In genomic region chr2:207137922-207138321, GRCh38 we compare ENCODE assay signal across 23 cellular contexts. TPM values are rescaled to one million over a fixed set of nuclear protein-coding genes. Genes with fewer than 3 reads are reported as not detected.
DNase-seq lines count a peak whose midpoint lies in the region; ATAC-seq and TF ChIP-seq lines count a peak whose summit lies in the region.
"Had no signal": no experiment of that assay in that cellular context is flagged by ENCODE, and none has a peak within 500 bp of the region (broad histone marks: within the 10 kb centered on the region; RNA-seq: fewer than 3 reads in every experiment).

No MANE protein-coding gene starts in this region.

- WGBS in mammary epithelial cell (ENCODE audit: low coverage, missing lambda C conversion rate) = 92% methylated on average over 1 of the region's 1 CpG

- H3K27ac Mint-ChIP-seq in T-helper 17 cell = peak overlapping the region; percentile 37
- H3K27ac Mint-ChIP-seq in naive thymus-derived CD4-positive, alpha-beta T cell = peak overlapping the region in 6 of 9 donors; percentile 11 to 91 (median 46)
- H3K27ac Mint-ChIP-seq: activated CD4-positive, alpha-beta T cell treated with anti-CD3 and anti-CD28 coated beads, Interleukin-2, amount 10 ng/mL, durations not matched to agents 7 days and 5 days; activated T-helper 2 cell treated with anti-CD3 and anti-CD28 coated beads, Interferon-gamma antibody, Interleukin-2, Interleukin-4, amounts not matched to agents 10 μg/mL and 5 μg/mL and 100 μg/mL, durations not matched to agents 14 hours and 24 hours and 36 hours; stimulated activated naive CD8-positive, alpha-beta T cell treated with anti-CD3 and anti-CD28 coated beads, Interleukin-15, Interleukin-2, amounts not matched to agents 100 ng/mL and 50 ng/mL, for 24 hours had no signal

- in situ Hi-C loops in mammary epithelial cell (cut with MboI; ENCODE audit: low sequenced_read_pairs in 2 of 2) = no loop called here

- H3K27me3 ChIP-seq in breast epithelium = no peaks in the 10 kb centered on the region
- H3K27me3 ChIP-seq in mammary epithelial cell (ENCODE audit: insufficient read depth, low read length) = no peaks in the 10 kb centered on the region
- H3K27me3 ChIP-seq in naive thymus-derived CD4-positive, alpha-beta T cell (ENCODE audit: control insufficient read depth in 2 of 2, insufficient read depth in 2 of 2, low read length in 2 of 2) = no peaks in the 10 kb centered on the region
- H3K27me3 ChIP-seq in tibial artery = no peaks in the 10 kb centered on the region
- H3K27me3 ChIP-seq: body of pancreas, spleen, upper lobe of left lung had no signal

- no peak overlapping the region for H3K4me2 ChIP-seq in mammary epithelial cell (ENCODE audit: insufficient read depth, low read depth, low read length)
- H3K4me2 ChIP-seq: SK-N-SH had no signal

- H3K4me1 ChIP-seq in breast epithelium (peaks cover 5% of the 10 kb centered on the region in 2 donors), mammary epithelial cell (ENCODE audit: insufficient read depth, low read length) (peaks cover 28% of the 10 kb centered on the region), tibial artery (peaks cover 0 to 100% (median 77%) of the 10 kb centered on the region in 4 donors)
- H3K4me1 ChIP-seq in naive thymus-derived CD4-positive, alpha-beta T cell (ENCODE audit: control insufficient read depth in 2 of 2, insufficient read depth in 2 of 2, low read length in 2 of 2) = peaks cover 13 to 51% of the 10 kb centered on the region in 2 donors
- H3K4me1 ChIP-seq: body of pancreas had no signal

- H2AFZ ChIP-seq in mammary epithelial cell (ENCODE audit: low read depth, low read length) = no peak overlapping the region

- H3K9me3 Mint-ChIP-seq in naive thymus-derived CD4-positive, alpha-beta T cell = peaks cover 0 to 2% (median 0%) of the 10 kb centered on the region in 11 donors
- H3K9me3 Mint-ChIP-seq: activated T-helper 2 cell treated with anti-CD3 and anti-CD28 coated beads, Interferon-gamma antibody, Interleukin-2, Interleukin-4, amounts not matched to agents 10 μg/mL and 5 μg/mL and 100 μg/mL, durations not matched to agents 14 hours and 24 hours and 36 hours; stimulated activated naive CD8-positive, alpha-beta T cell treated with anti-CD3 and anti-CD28 coated beads, Interleukin-15, Interleukin-2, amounts not matched to agents 100 ng/mL and 50 ng/mL, for 24 hours had no signal

- peak overlapping the region; percentile 21 to 30 for H3K27ac ChIP-seq in breast epithelium
- no peak overlapping the region for H3K27ac ChIP-seq in mammary epithelial cell (ENCODE audit: insufficient read depth, low read depth, low read length)
- no peak overlapping the region for H3K27ac ChIP-seq in naive thymus-derived CD4-positive, alpha-beta T cell (ENCODE audit: low read depth, low read length)
- H3K27ac ChIP-seq in tibial artery = peak overlapping the region; percentile 84 to 100
- H3K27ac ChIP-seq: body of pancreas, C4-2B had no signal

- ATAC-seq in T-helper 17 cell = no peak
- no peak for ATAC-seq in naive thymus-derived CD4-positive, alpha-beta T cell
- ATAC-seq: body of pancreas, left colon had no signal

- H3K4me3 Mint-ChIP-seq in T-helper 17 cell = no peak overlapping the region
- H3K4me3 Mint-ChIP-seq in naive thymus-derived CD4-positive, alpha-beta T cell = peak overlapping the region in 1 of 10 donors; percentile 14
- H3K4me3 Mint-ChIP-seq: activated CD4-positive, alpha-beta T cell treated with anti-CD3 and anti-CD28 coated beads, Interleukin-2, amount 10 ng/mL, durations not matched to agents 7 days and 5 days; stimulated activated naive CD8-positive, alpha-beta T cell treated with anti-CD3 and anti-CD28 coated beads, Interleukin-15, Interleukin-2, amounts not matched to agents 100 ng/mL and 50 ng/mL, for 24 hours had no signal

- H3K4me3 ChIP-seq in breast epithelium (no peak overlapping the region), mammary epithelial cell (replicated peaks in 1 of 3; ENCODE audit: insufficient read depth in 1 of 3, low read depth in 2 of 3, low read length in 3 of 3) (no peak overlapping the region), tibial artery (no peak overlapping the region)
- H3K4me3 ChIP-seq in naive thymus-derived CD4-positive, alpha-beta T cell (ENCODE audit: low read length) = no peak overlapping the region
- H3K4me3 ChIP-seq: body of pancreas, coronary artery, spleen, upper lobe of left lung had no signal

- H4K20me1 ChIP-seq in mammary epithelial cell (ENCODE audit: insufficient read depth, low read length) = no peaks in the 10 kb centered on the region

- intact Hi-C loops in breast epithelium (cut with DNase I; ENCODE audit: low total_unique reads) (no loop called here), mammary epithelial cell (cut with micrococcal nuclease) (loop anchor here (5.0 to 10.0 kb wide), 2 partner anchors 153 to 334 kb away; no protein-coding TSS in a partner anchor), tibial artery (cut with DNase I; ENCODE audit: low total_unique reads) (loop anchor here (10.0 kb wide), 1 partner anchor 93 kb away; no protein-coding TSS in a partner anchor)
- intact Hi-C loops in naive thymus-derived CD4-positive, alpha-beta T cell (cut with micrococcal nuclease) = no loop called here

- H3K27me3 Mint-ChIP-seq in T-helper 17 cell = no peaks in the 10 kb centered on the region
- no peaks in the 10 kb centered on the region for H3K27me3 Mint-ChIP-seq in naive thymus-derived CD4-positive, alpha-beta T cell
- H3K27me3 Mint-ChIP-seq: activated CD4-positive, alpha-beta T cell treated with anti-CD3 and anti-CD28 coated beads, Interleukin-2, amount 10 ng/mL, durations not matched to agents 7 days and 5 days; stimulated activated naive CD8-positive, alpha-beta T cell treated with anti-CD3 and anti-CD28 coated beads, Interleukin-15, Interleukin-2, amounts not matched to agents 100 ng/mL and 50 ng/mL, for 24 hours had no signal

- H3K36me3 ChIP-seq in breast epithelium (no peaks in the 10 kb centered on the region), mammary epithelial cell (ENCODE audit: insufficient read depth, low read length) (peaks cover 34% of the 10 kb centered on the region), tibial artery (no peaks in the 10 kb centered on the region)
- no peaks in the 10 kb centered on the region for H3K36me3 ChIP-seq in naive thymus-derived CD4-positive, alpha-beta T cell (ENCODE audit: control insufficient read depth in 2 of 3, insufficient read depth in 3 of 3, low read length in 3 of 3)
- H3K36me3 ChIP-seq: upper lobe of left lung had no signal

- CTCF ChIA-PET in mammary epithelial cell (lab: Charles Lee; ENCODE audit: low non-redundant PET) = no interaction called here
- CTCF ChIA-PET in naive thymus-derived CD4-positive, alpha-beta T cell (lab: Charles Lee) = no interaction called here

- H3K79me2 ChIP-seq in mammary epithelial cell (ENCODE audit: insufficient read depth, low read length) = peaks cover 99% of the 10 kb centered on the region

- peaks cover 7% of the 10 kb centered on the region for H3K36me3 Mint-ChIP-seq in T-helper 17 cell (ENCODE audit: low read depth)
- peaks cover 0 to 62% (median 28%) of the 10 kb centered on the region in 5 donors for H3K36me3 Mint-ChIP-seq in naive thymus-derived CD4-positive, alpha-beta T cell

- H3K4me1 Mint-ChIP-seq in T-helper 17 cell = peaks cover 49% of the 10 kb centered on the region
- peaks cover 55 to 97% (median 92%) of the 10 kb centered on the region in 7 donors for H3K4me1 Mint-ChIP-seq in naive thymus-derived CD4-positive, alpha-beta T cell

- dilution Hi-C loops in mammary epithelial cell (cut with HindIII; ENCODE audit: low sequenced_read_pairs) = no loop called here

- no peak for TF ChIP-seq POLR2A in breast epithelium (IDR thresholded peaks at IDR 0.05)

- DNase-seq in breast epithelium (ENCODE audit: low spot score in 2 of 2) (no peak), mammary epithelial cell (no peak), T-helper 17 cell (no peak), tibial artery (no peak), midbrain (lab: John Stamatoyannopoulos, UW) (no peak)
- DNase-seq in naive thymus-derived CD4-positive, alpha-beta T cell = no peak
- DNase-seq in stimulated activated CD4-positive, alpha-beta T cell treated with anti-CD3 and anti-CD28 coated beads, Interleukin-4, amount 100 ng/mL, for 24 hours = no peak
- DNase-seq in stimulated activated CD4-positive, alpha-beta T cell treated with anti-CD3 and anti-CD28 coated beads, Interleukin-2, amount 100 ng/mL, for 24 hours = no peak
- DNase-seq: ACHN; activated CD4-positive, alpha-beta T cell treated with anti-CD3 and anti-CD28 coated beads, Interleukin-2, amount 10 ng/mL, durations not matched to agents 7 days and 5 days; activated CD8-positive, alpha-beta memory T cell treated with anti-CD3 and anti-CD28 coated beads, Interleukin-2, amount 50 U/mL, for 4 hours; body of pancreas; left colon; NCI-H2081 treated with DMSO at 0.1 percent for 48 hours; NCI-H510A; SK-N-SH; spleen; stimulated activated CD4-positive, alpha-beta T cell treated with anti-CD3 and anti-CD28 coated beads, Interleukin-4, amount 100 ng/mL, for 4 hours; upper lobe of left lung had no signal

- no peaks in the 10 kb centered on the region for H3K9me3 ChIP-seq in breast epithelium
- no peaks in the 10 kb centered on the region for H3K9me3 ChIP-seq in mammary epithelial cell (replicated peaks; ENCODE audit: insufficient read depth, low read length)
- no peaks in the 10 kb centered on the region for H3K9me3 ChIP-seq in T-helper 17 cell (ENCODE audit: control insufficient read depth, low read length, poor library complexity, severe bottlenecking)
- no peaks in the 10 kb centered on the region for H3K9me3 ChIP-seq in naive thymus-derived CD4-positive, alpha-beta T cell (ENCODE audit: control insufficient read depth in 2 of 3, low read length in 3 of 3)
- H3K9me3 ChIP-seq in tibial artery = no peaks in the 10 kb centered on the region
- H3K9me3 ChIP-seq: body of pancreas, SK-N-SH, spleen, upper lobe of left lung had no signal

- no TSS peak for BruUV-seq in mammary epithelial cell (replicated peaks; lab: Mats Ljungman, UMichigan)

- no peak overlapping the region for H3K9ac ChIP-seq in mammary epithelial cell (ENCODE audit: insufficient read depth, low read length)
- H3K9ac ChIP-seq: SK-N-SH had no signal

- no peak for TF ChIP-seq CTCF in breast epithelium (IDR thresholded peaks at IDR 0.05)
- TF ChIP-seq CTCF in mammary epithelial cell (conservative IDR thresholded peaks at IDR 0.05 in 1 of 2, IDR thresholded peaks at IDR 0.05 in 1 of 2; ENCODE audit: extremely low read depth in 1 of 2, insufficient read depth in 1 of 2, low read depth in 1 of 2, low read length in 2 of 2) = no peak
- no peak for TF ChIP-seq CTCF in tibial artery (IDR thresholded peaks at IDR 0.05)

- POLR2A ChIA-PET in naive thymus-derived CD4-positive, alpha-beta T cell (lab: Charles Lee) = interaction anchor here (1.2 to 9.5 kb wide), 2 partner anchors 13 to 28 kb away, joined by 3 to 433 read pairs; partner anchors contain the start of gene KLF7

RNA-seq across cellular contexts. Expression of gene KLF7, which starts 27.8 kb away (rescaled TPM):
- total RNA-seq in breast epithelium (10 to 100 TPM; 21.0 to 40.7 (median 37.3) TPM), mammary epithelial cell (10 to 100 TPM; 41.3 to 81.5 TPM), T-helper 17 cell (10 to 100 TPM; 38.1 to 53.3 TPM)
- 32.7 TPM for polyA plus RNA-seq in mammary epithelial cell
- polyA minus RNA-seq in mammary epithelial cell = 90.2 TPM
- total RNA-seq in naive thymus-derived CD4-positive, alpha-beta T cell = 10 to 100 TPM; 25.4 to 93.3 (median 78.0) TPM
- polyA plus RNA-seq in naive thymus-derived CD4-positive, alpha-beta T cell = 10 to 100 TPM; 18.7 to 23.1 TPM

Comparison
In these comparisons a context has a peak if more than half of its experiments do, and no peak if none do; other contexts are left out.
1. H3K27ac ChIP-seq: peak in breast epithelium (2 of 2) and tibial artery (2 of 2); none in mammary epithelial cell (single experiment) and naive thymus-derived CD4-positive, alpha-beta T cell (single experiment).
2. intact Hi-C loops: an anchor here in mammary epithelial cell (5.0 to 10.0 kb wide) and tibial artery (10.0 kb wide); none called in breast epithelium and naive thymus-derived CD4-positive, alpha-beta T cell.